Comparison of ENCODE assay signal across 8 cellular contexts in genomic region chr11:112163875-112164521, GRCh38. TPM values are rescaled to one million over a fixed set of nuclear protein-coding genes. Genes with fewer than 3 reads are reported as not detected.
DNase-seq lines count a peak whose midpoint lies in the region; ATAC-seq and TF ChIP-seq lines count a peak whose summit lies in the region.

Gene IL18, minus strand, starts transcription at chr11:112164094. Its CDS starts 9,041 bp downstream, at chr11:112155053.

- H3K9ac ChIP-seq in mucosa of rectum (ENCODE audit: low read depth in 1 of 2, low read length in 2 of 2): peak within 1 kb of the TSS; percentile 52 to 63

- no peaks in the 10 kb centered on the region for H3K9me3 Mint-ChIP-seq in endothelial cell (ENCODE audit: unreplicated experiment)

- TF ChIP-seq CTCF in endothelial cell (IDR thresholded peaks at IDR 0.05; ENCODE audit: unreplicated experiment): no peak

- H3K27me3 Mint-ChIP-seq in endothelial cell (ENCODE audit: unreplicated experiment): no peaks in the 10 kb centered on the region

- no peak for ATAC-seq in GM19328 (IDR thresholded peaks at IDR 0.05; ENCODE audit: unreplicated experiment)

- no peak within 1 kb of the TSS for H3K27ac Mint-ChIP-seq in endothelial cell (ENCODE audit: unreplicated experiment)

- H3K4me3 Mint-ChIP-seq in endothelial cell (ENCODE audit: unreplicated experiment): no peak within 1 kb of the TSS

- no peaks in the 10 kb centered on the region for H3K9me3 ChIP-seq in mucosa of rectum (ENCODE audit: control insufficient read depth in 2 of 2, low read length in 2 of 2)

- H3K4me1 ChIP-seq in mucosa of rectum (ENCODE audit: control insufficient read depth in 2 of 2, insufficient read depth in 2 of 2, low read length in 2 of 2): peaks cover 5 to 26% of the 10 kb centered on the region in 2 donors

- peaks cover 22% of the 10 kb centered on the region for H3K4me1 Mint-ChIP-seq in endothelial cell (ENCODE audit: unreplicated experiment)

- H3K36me3 Mint-ChIP-seq in endothelial cell (ENCODE audit: low read depth, unreplicated experiment): no peaks in the 10 kb centered on the region

- no peaks in the 10 kb centered on the region for H3K36me3 ChIP-seq in mucosa of rectum (ENCODE audit: control insufficient read depth in 2 of 2, insufficient read depth in 2 of 2, low read length in 2 of 2)

- no peaks in the 10 kb centered on the region for H3K27me3 ChIP-seq in mucosa of rectum (ENCODE audit: control insufficient read depth in 2 of 2, insufficient read depth in 2 of 2, low read length in 2 of 2)

- DNase-seq in AG20443 (ENCODE audit: low spot score): peak; percentile 25
- peak; percentile 59 to 61 for DNase-seq in NOMO-1 (lab: John Stamatoyannopoulos, UW; ENCODE audit: unreplicated experiment in 2 of 2)
- DNase-seq in endothelial cell (ENCODE audit: low spot score): peak; percentile 17
- DNase-seq in NCI-H2029 (lab: John Stamatoyannopoulos, UW): no peak
- DNase-seq in NCI-H2196 (lab: John Stamatoyannopoulos, UW; ENCODE audit: unreplicated experiment): no peak
- DNase-seq in activated CD8-positive, alpha-beta memory T cell treated with anti-CD3 and anti-CD28 coated beads, Interleukin-2, amount 50 U/mL, for 4 hours: no peak

- peak within 1 kb of the TSS; percentile 64 to 80 for H3K27ac ChIP-seq in mucosa of rectum (ENCODE audit: low read depth in 2 of 2, low read length in 2 of 2)

- peak within 1 kb of the TSS; percentile 59 to 76 for H3K4me3 ChIP-seq in mucosa of rectum (ENCODE audit: low read length in 2 of 2)

RNA-seq across cellular contexts. Expression of gene IL18, which starts in this region (rescaled TPM):
- total RNA-seq in endothelial cell (ENCODE audit: unreplicated experiment): 0.90 TPM

Comparison
In these comparisons a context has a peak if more than half of its experiments do, and no peak if none do; other contexts are left out.
1. Peak in DNase-seq in endothelial cell; RNA of the gene not detected or under 1 TPM.
2. DNase-seq: peak in AG20443 (single experiment) and NOMO-1 (2 of 2); none in NCI-H2029 (single experiment), NCI-H2196 (single experiment) and activated CD8-positive, alpha-beta memory T cell treated with anti-CD3 and anti-CD28 coated beads, Interleukin-2, amount 50 U/mL, for 4 hours (single experiment).